Comparison of ENCODE assay signal across 1 cellular context in genomic region chr15:66235866-66236265, GRCh38.
TF ChIP-seq lines count a peak whose summit lies in the region.

No MANE protein-coding gene starts in this region.

TF ChIP-seq in GM12878, 131 proteins besides CTCF, POLR2A, EP300 and RAD21 (continued from another document):
- TF ChIP-seq ZBTB4 (CRISPR knock-in tag; IDR thresholded peaks at IDR 0.05) = no peak
- no peak for TF ChIP-seq ATF3 (IDR thresholded peaks at IDR 0.05; ENCODE audit: borderline replicate concordance, extremely low read depth, low read depth, low read length)
- TF ChIP-seq HDAC2 (IDR thresholded peaks at IDR 0.05) = no peak
- TF ChIP-seq HDGF (IDR thresholded peaks at IDR 0.05) = no peak
- TF ChIP-seq IRF3 (IDR thresholded peaks at IDR 0.05) = no peak
- no peak for TF ChIP-seq TCF12 (IDR thresholded peaks at IDR 0.05; ENCODE audit: low read depth, low read length)
- TF ChIP-seq MXI1 (IDR thresholded peaks at IDR 0.05; ENCODE audit: low read depth, low read length) = no peak
- no peak for TF ChIP-seq ZZZ3 (IDR thresholded peaks at IDR 0.05; ENCODE audit: control insufficient read depth, insufficient read length, low read depth)
- no peak for TF ChIP-seq SPI1 (IDR thresholded peaks at IDR 0.05; ENCODE audit: borderline replicate concordance, insufficient read depth, low read depth, low read length)
- TF ChIP-seq MEF2A (IDR thresholded peaks at IDR 0.05; ENCODE audit: insufficient read depth, low read depth, low read length) = no peak
- TF ChIP-seq ESRRA (IDR thresholded peaks at IDR 0.05; ENCODE audit: low read length) = no peak
